Comparison of ENCODE assay signal across 1 cellular context in genomic region chr14:74301594-74302159, GRCh38.
TF ChIP-seq lines count a peak whose summit lies in the region.

No MANE protein-coding gene starts in this region.

TF ChIP-seq in IMR-90, 13 proteins besides CTCF, POLR2A, EP300 and RAD21:
- TF ChIP-seq CEBPB (IDR thresholded peaks at IDR 0.05; ENCODE audit: low read depth, low read length) (no peak), MAZ (IDR thresholded peaks at IDR 0.05; ENCODE audit: borderline replicate concordance, low read depth, low read length) (no peak), CHD1 (IDR thresholded peaks at IDR 0.05; ENCODE audit: low read depth, low read length) (no peak), RCOR1 (IDR thresholded peaks at IDR 0.05; ENCODE audit: insufficient replicate concordance, low read length) (no peak), SMC3 (IDR thresholded peaks at IDR 0.05; ENCODE audit: low read depth, low read length) (no peak), NFE2L2 (IDR thresholded peaks at IDR 0.05; ENCODE audit: low read depth, low read length) (no peak), MXI1 (IDR thresholded peaks at IDR 0.05; ENCODE audit: borderline replicate concordance, low read depth, low read length) (no peak), ELK1 (IDR thresholded peaks at IDR 0.05; ENCODE audit: borderline replicate concordance, low read depth, low read length) (no peak), USF2 (IDR thresholded peaks at IDR 0.05; ENCODE audit: low read depth, low read length) (no peak), FOS (IDR thresholded peaks at IDR 0.05; ENCODE audit: low read depth, low read length) (no peak), RFX5 (IDR thresholded peaks at IDR 0.05; ENCODE audit: low read depth, low read length) (no peak), MAFK (IDR thresholded peaks at IDR 0.05; ENCODE audit: low read depth, low read length) (no peak), BHLHE40 (IDR thresholded peaks at IDR 0.05; ENCODE audit: low read depth, low read length) (no peak)
